In genomic region chr17:50094753-50095616, GRCh38 we compare ENCODE assay signal across 8 cellular contexts. TPM values are rescaled to one million over a fixed set of nuclear protein-coding genes. Genes with fewer than 3 reads are reported as not detected.
DNase-seq lines count a peak whose midpoint lies in the region; ATAC-seq and TF ChIP-seq lines count a peak whose summit lies in the region.

Gene PDK2 (plus strand): TSS chr17:50095351. CDS start chr17:50095436, 85 bp downstream.

- no peaks in the 10 kb centered on the region for H3K27me3 ChIP-seq in CD4-positive, CD25-positive, alpha-beta regulatory T cell (ENCODE audit: control insufficient read depth, insufficient read depth, low read length)
- H3K27me3 ChIP-seq in dorsolateral prefrontal cortex (no peaks in the 10 kb centered on the region), right lobe of liver (no peaks in the 10 kb centered on the region)

- DNase-seq in CD4-positive, CD25-positive, alpha-beta regulatory T cell = peak; percentile 95 to 98 (median 98)
- DNase-seq in NCI-H82 (lab: John Stamatoyannopoulos, UW) (peak; percentile 94), dorsolateral prefrontal cortex (peak; percentile 95 to 98 (median 96)), right lobe of liver (peak; percentile 96 to 98 (median 98))
- peak; percentile 98 for DNase-seq in activated CD4-positive, alpha-beta memory T cell treated with anti-CD3 and anti-CD28 coated beads, Interleukin-2, amount 10 ng/mL, durations not matched to agents 7 days and 5 days
- DNase-seq in stimulated activated CD4-positive, alpha-beta T cell treated with anti-CD3 and anti-CD28 coated beads, Interleukin-4, amount 100 ng/mL, for 24 hours = peak; percentile 96

- H3K4me1 Mint-ChIP-seq in CD4-positive, CD25-positive, alpha-beta regulatory T cell = peaks cover 0 to 45% (median 18%) of the 10 kb centered on the region in 4 donors
- H3K4me1 Mint-ChIP-seq in activated CD4-positive, alpha-beta memory T cell treated with anti-CD3 and anti-CD28 coated beads, Interleukin-2, amount 10 ng/mL, durations not matched to agents 7 days and 5 days = peaks cover 19% of the 10 kb centered on the region

- no peaks in the 10 kb centered on the region for H3K9me3 Mint-ChIP-seq in CD4-positive, CD25-positive, alpha-beta regulatory T cell
- no peaks in the 10 kb centered on the region for H3K9me3 Mint-ChIP-seq in activated CD4-positive, alpha-beta memory T cell treated with anti-CD3 and anti-CD28 coated beads, Interleukin-2, amount 10 ng/mL, durations not matched to agents 7 days and 5 days

- whole genome bisulfite sequencing in right lobe of liver (ENCODE audit: insufficient coverage, low coverage, low lambda C conversion rate, missing lambda C conversion rate) = under 1% methylated on average over 52 of the region's 68 CpGs

- H3K4me3 ChIP-seq in CD4-positive, CD25-positive, alpha-beta regulatory T cell (ENCODE audit: low read depth, low read length) = peak within 1 kb of the TSS; percentile 99
- H3K4me3 ChIP-seq in dorsolateral prefrontal cortex (peak within 1 kb of the TSS; percentile 63 to 100 (median 96)), right lobe of liver (peak within 1 kb of the TSS; percentile 83 to 90 (median 84))

- no peaks in the 10 kb centered on the region for H3K9me3 ChIP-seq in CD4-positive, CD25-positive, alpha-beta regulatory T cell (ENCODE audit: control insufficient read depth in 2 of 2, low read length in 2 of 2)
- no peaks in the 10 kb centered on the region for H3K9me3 ChIP-seq in right lobe of liver

- H3K27ac Mint-ChIP-seq in CD4-positive, CD25-positive, alpha-beta regulatory T cell = peak within 1 kb of the TSS; percentile 97
- peak within 1 kb of the TSS; percentile 76 for H3K27ac Mint-ChIP-seq in activated CD4-positive, alpha-beta memory T cell treated with anti-CD3 and anti-CD28 coated beads, Interleukin-2, amount 10 ng/mL, durations not matched to agents 7 days and 5 days

- peak; percentile 95 to 98 for ATAC-seq in CD4-positive, CD25-positive, alpha-beta regulatory T cell (ENCODE audit: low read depth in 2 of 2)
- ATAC-seq in GM19452 (IDR thresholded peaks at IDR 0.05; ENCODE audit: unreplicated experiment) = peak; percentile 79
- ATAC-seq in HG03575 (IDR thresholded peaks at IDR 0.05; ENCODE audit: extremely low read depth, insufficient number of reproducible peaks, low FRiP score, unreplicated experiment) = peak; percentile 62
- peak; percentile 93 to 95 (median 94) for ATAC-seq in right lobe of liver

- H3K36me3 Mint-ChIP-seq in CD4-positive, CD25-positive, alpha-beta regulatory T cell = peaks cover 7% of the 10 kb centered on the region
- H3K36me3 Mint-ChIP-seq in activated CD4-positive, alpha-beta memory T cell treated with anti-CD3 and anti-CD28 coated beads, Interleukin-2, amount 10 ng/mL, durations not matched to agents 7 days and 5 days (ENCODE audit: low read depth) = peaks cover 3% of the 10 kb centered on the region

- peaks cover 22% of the 10 kb centered on the region for H3K4me1 ChIP-seq in CD4-positive, CD25-positive, alpha-beta regulatory T cell (ENCODE audit: control insufficient read depth, insufficient read depth, low read length, poor library complexity, severe bottlenecking)
- H3K4me1 ChIP-seq in right lobe of liver = peaks cover 0 to 34% (median 4%) of the 10 kb centered on the region in 4 donors

- CTCF ChIA-PET in activated CD4-positive, alpha-beta memory T cell treated with anti-CD3 and anti-CD28 coated beads, Interleukin-2, amount 10 ng/mL, durations not matched to agents 7 days and 5 days (lab: Charles Lee) = interaction anchor here (0.6 to 4.3 kb wide), 65 partner anchors 9 to 707 kb away, joined by 3 to 48 read pairs (median 4); partner anchors contain the start of genes COL1A1, ITGA3, PPP1R9B and SAMD14

- no peaks in the 10 kb centered on the region for H3K27me3 Mint-ChIP-seq in CD4-positive, CD25-positive, alpha-beta regulatory T cell
- no peaks in the 10 kb centered on the region for H3K27me3 Mint-ChIP-seq in activated CD4-positive, alpha-beta memory T cell treated with anti-CD3 and anti-CD28 coated beads, Interleukin-2, amount 10 ng/mL, durations not matched to agents 7 days and 5 days

- H3K36me3 ChIP-seq in CD4-positive, CD25-positive, alpha-beta regulatory T cell (ENCODE audit: control insufficient read depth, insufficient read depth, low read length) = peaks cover 20% of the 10 kb centered on the region
- H3K36me3 ChIP-seq in right lobe of liver = peaks cover 0 to 11% (median 4%) of the 10 kb centered on the region in 4 donors

- POLR2A ChIA-PET in activated CD4-positive, alpha-beta memory T cell treated with anti-CD3 and anti-CD28 coated beads, Interleukin-2, amount 10 ng/mL, durations not matched to agents 7 days and 5 days (lab: Charles Lee) = interaction anchor here (1.0 to 2.4 kb wide), 6 partner anchors 13 to 93 kb away, joined by 3 to 8 read pairs (median 4); partner anchors contain the start of gene ITGA3

- intact Hi-C loops in dorsolateral prefrontal cortex (cut with DNase I) (loop anchor here (2.0 to 10.0 kb wide), 4 partner anchors 57 to 180 kb away; partner anchors contain the start of genes PPP1R9B (in 1 of the 2) and TMEM92 (in 1 of the 2)), right lobe of liver (cut with DNase I) (loop anchor here in 1 of 2 donors (5.0 kb wide), 1 partner anchor 68 kb away; no protein-coding TSS in a partner anchor)

- H3K4me3 Mint-ChIP-seq in CD4-positive, CD25-positive, alpha-beta regulatory T cell = peak within 1 kb of the TSS; percentile 95 to 99 (median 99)
- peak within 1 kb of the TSS; percentile 79 for H3K4me3 Mint-ChIP-seq in activated CD4-positive, alpha-beta memory T cell treated with anti-CD3 and anti-CD28 coated beads, Interleukin-2, amount 10 ng/mL, durations not matched to agents 7 days and 5 days

- TF ChIP-seq POLR2A in right lobe of liver (IDR thresholded peaks at IDR 0.05) = peak; percentile 60

- TF ChIP-seq CTCF in dorsolateral prefrontal cortex (IDR thresholded peaks at IDR 0.05 in 54 of 56, conservative IDR thresholded peaks at IDR 0.05 in 2 of 56; ENCODE audit: low read depth in 1 of 56, partially characterized antibody in 56 of 56) (peak in 22 of 56 donors; percentile 7 to 42 (median 23)), right lobe of liver (IDR thresholded peaks at IDR 0.05) (peak in 1 of 4 donors; percentile 4)

- peak within 1 kb of the TSS; percentile 88 for H3K27ac ChIP-seq in CD4-positive, CD25-positive, alpha-beta regulatory T cell (ENCODE audit: insufficient read depth, low read length, poor library complexity, severe bottlenecking)
- peak within 1 kb of the TSS; percentile 52 to 99 (median 92) for H3K27ac ChIP-seq in dorsolateral prefrontal cortex
- H3K27ac ChIP-seq in right lobe of liver = peak within 1 kb of the TSS; percentile 71 to 89 (median 87)

RNA-seq across cellular contexts. Expression of gene PDK2, which starts in this region (rescaled TPM):
- 25.2 TPM for total RNA-seq in CD4-positive, CD25-positive, alpha-beta regulatory T cell
- 10 to 100 TPM; 42.1 to 65.2 (median 54.0) TPM for polyA plus RNA-seq in CD4-positive, CD25-positive, alpha-beta regulatory T cell
- 10 to 100 TPM; 19.6 to 23.4 TPM for total RNA-seq in activated CD4-positive, alpha-beta memory T cell treated with anti-CD3 and anti-CD28 coated beads, Interleukin-2, amount 10 ng/mL, durations not matched to agents 7 days and 5 days
- total RNA-seq in dorsolateral prefrontal cortex = 100 to 1,000 TPM in 115 of 120 experiments, 10 to 100 TPM in 5; 87.1 to 176 (median 131) TPM
- total RNA-seq in right lobe of liver = 10 to 100 TPM; 25.0 to 58.0 (median 44.8) TPM

Comparison
In these comparisons a context has a peak if more than half of its experiments do, and no peak if none do; other contexts are left out.
1. Peak in every context shown above with its lines: DNase-seq, ATAC-seq, H3K4me3 ChIP-seq and H3K27ac ChIP-seq.